ENCODE assay signal across 9 cellular contexts in the genomic region with DNA sequence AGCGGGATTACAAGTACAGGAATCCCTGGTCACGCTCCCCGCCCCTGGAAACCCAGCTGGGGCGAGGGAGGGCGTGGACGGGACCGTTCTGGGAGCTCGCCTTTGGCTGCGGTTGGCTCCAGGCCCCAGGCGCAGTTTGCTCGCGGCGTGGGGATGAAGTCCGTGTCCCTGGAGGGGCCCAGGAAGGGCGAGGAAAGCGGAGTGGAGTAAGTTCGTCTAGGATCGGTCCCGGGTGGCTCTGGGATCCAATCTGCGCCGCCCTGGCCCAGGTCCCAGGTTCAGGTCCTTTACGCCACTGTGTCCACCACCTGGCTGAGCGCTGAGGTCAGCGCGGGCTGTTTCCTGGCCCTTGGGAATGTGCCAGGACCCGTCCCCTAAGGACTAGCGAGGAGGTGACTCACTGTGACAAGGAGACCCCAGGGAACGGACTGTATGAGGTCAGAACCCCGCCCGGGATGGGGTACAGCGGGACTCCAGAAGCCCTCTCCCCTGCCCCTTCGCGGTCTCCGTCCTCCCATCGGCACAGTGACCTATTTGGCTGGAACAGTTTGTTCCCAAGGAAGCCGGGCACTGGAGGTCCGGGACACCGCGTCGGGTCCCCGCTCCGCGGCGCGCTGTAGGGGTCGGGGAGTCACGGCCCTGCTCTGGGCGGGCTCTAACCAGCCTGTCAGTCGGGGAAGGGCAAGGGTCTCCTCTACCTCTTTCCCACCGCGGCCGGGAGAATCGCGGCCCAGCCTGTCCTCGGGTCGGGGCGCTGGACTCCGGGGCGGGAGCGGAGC. TPM values are rescaled to one million over a fixed set of nuclear protein-coding genes. Genes with fewer than 3 reads are reported as not detected.
DNase-seq lines count a peak whose midpoint lies in the region; ATAC-seq, FAIRE-seq and TF ChIP-seq lines count a peak whose summit lies in the region.
"Had no signal": no experiment of that assay in that cellular context is flagged by ENCODE, and none has a peak within 500 bp of the region (broad histone marks: within the 10 kb centered on the region; RNA-seq: fewer than 3 reads in every experiment).

No MANE protein-coding gene starts in this region.

- H3K36me3 ChIP-seq in pancreas, result peaks cover 0 to 10% (median 4%) of the 10 kb centered on the region in 3 donors

- H3K27ac ChIP-seq in pancreas, result peak overlapping the region; percentile 90 to 97 (median 95)

- peak overlapping the region; percentile 46 to 85 (median 79) for H3K4me3 ChIP-seq in pancreas

- intact Hi-C loops in Right ventricle myocardium inferior (cut with DNase I) (loop anchor here (2.0 kb wide), 1 partner anchor 256 kb away; no protein-coding TSS in a partner anchor), pancreas (cut with DNase I) (no loop called here)

- H3K4me1 ChIP-seq in pancreas, result peaks cover 13 to 41% (median 39%) of the 10 kb centered on the region in 3 donors

- H3K36me3 Mint-ChIP-seq in activated naive CD4-positive, alpha-beta T cell treated with anti-CD3 and anti-CD28 coated beads, Interleukin-2, amount 50 U/mL, for 72 hours, result peaks cover 32 to 39% of the 10 kb centered on the region in 2 donors

- no peak for FAIRE-seq in pancreas (lab: Jason Lieb, UNC)
- FAIRE-seq: A204.1 had no signal

- DNase-seq in DMS 273 (lab: John Stamatoyannopoulos, UW; ENCODE audit: unreplicated experiment), result peak; percentile 78
- no peak for DNase-seq in DMS 273 treated with DMSO at 0.1 percent for 48 hours (lab: John Stamatoyannopoulos, UW)
- DNase-seq in NCI-H69 (lab: John Stamatoyannopoulos, UW), result peak; percentile 80
- DNase-seq in activated naive CD4-positive, alpha-beta T cell treated with anti-CD3 and anti-CD28 coated beads, Interleukin-2, amount 50 U/mL, for 72 hours (ENCODE audit: low spot score in 2 of 2), result peak; percentile 46 to 70
- DNase-seq in Right ventricle myocardium inferior (ENCODE audit: missing footprints), result peak; percentile 84
- peak; percentile 79 to 94 (median 86) for DNase-seq in pancreas
- DNase-seq in middle frontal gyrus (ENCODE audit: extremely low spot score, low spot score), result no peak

- H3K9me3 Mint-ChIP-seq in activated naive CD4-positive, alpha-beta T cell treated with anti-CD3 and anti-CD28 coated beads, Interleukin-2, amount 50 U/mL, for 72 hours, result no peaks in the 10 kb centered on the region

- 0 to 1% methylated on average over 60 of the region's 60 CpGs for WGBS in pancreas, 2 donors

- TF ChIP-seq CTCF in pancreas (IDR thresholded peaks at IDR 0.05), result no peak

- no peak for ATAC-seq in activated naive CD4-positive, alpha-beta T cell treated with anti-CD3 and anti-CD28 coated beads, Interleukin-2, amount 50 U/mL, for 72 hours
- ATAC-seq in Right ventricle myocardium inferior (peak; percentile 45), pancreas (peak; percentile 23 to 44 (median 37)), HG03565 (IDR thresholded peaks at IDR 0.05; ENCODE audit: unreplicated experiment) (no peak)

- H3K9me3 ChIP-seq in pancreas, result no peaks in the 10 kb centered on the region

- H3K27ac Mint-ChIP-seq in activated naive CD4-positive, alpha-beta T cell treated with anti-CD3 and anti-CD28 coated beads, Interleukin-2, amount 50 U/mL, for 72 hours, result peak overlapping the region; percentile 96 to 98

- H3K27me3 ChIP-seq in pancreas, result no peaks in the 10 kb centered on the region

RNA-seq across cellular contexts. Expression of gene CDKN1A, which starts 0.7 kb away (rescaled TPM):
- 100 to 1,000 TPM in 1 of 2 donors, 10 to 100 TPM in 1; 43.3 to 146 TPM for total RNA-seq in activated naive CD4-positive, alpha-beta T cell treated with anti-CD3 and anti-CD28 coated beads, Interleukin-2, amount 50 U/mL, for 72 hours
- total RNA-seq in Right ventricle myocardium inferior (63.8 TPM), pancreas (100 to 1,000 TPM in 2 of 6 donors, 10 to 100 TPM in 4; 32.5 to 178 (median 53.2) TPM)
- polyA plus RNA-seq in pancreas, result 10 to 100 TPM; 22.3 to 42.2 TPM

RNA-seq across cellular contexts. Expression of gene RAB44, which starts 18.4 kb away (rescaled TPM):
- total RNA-seq in activated naive CD4-positive, alpha-beta T cell treated with anti-CD3 and anti-CD28 coated beads, Interleukin-2, amount 50 U/mL, for 72 hours, result under 1 TPM; 0.07 to 0.12 TPM
- total RNA-seq in Right ventricle myocardium inferior, result 0.08 TPM
- under 1 TPM in 5 of 6 donors, not detected in 1; 0.04 to 0.09 (median 0.09) TPM for total RNA-seq in pancreas
- under 1 TPM; 0.04 to 0.14 TPM for polyA plus RNA-seq in pancreas

Comparison
In these comparisons a context has a peak if more than half of its experiments do, and no peak if none do; other contexts are left out.
1. DNase-seq: peak in DMS 273 (single experiment), NCI-H69 (single experiment), activated naive CD4-positive, alpha-beta T cell treated with anti-CD3 and anti-CD28 coated beads, Interleukin-2, amount 50 U/mL, for 72 hours (2 of 2), Right ventricle myocardium inferior (single experiment) and pancreas (6 of 6); none in DMS 273 treated with DMSO at 0.1 percent for 48 hours (single experiment) and middle frontal gyrus (single experiment).
2. ATAC-seq: peak in Right ventricle myocardium inferior (single experiment) and pancreas (4 of 4); none in activated naive CD4-positive, alpha-beta T cell treated with anti-CD3 and anti-CD28 coated beads, Interleukin-2, amount 50 U/mL, for 72 hours (0 of 2) and HG03565 (single experiment).